Comparison of ENCODE assay signal across 8 cellular contexts in genomic region chr2:127415593-127416485, GRCh38.
A peak's percentile ranks its signal among the peaks of the same experiment; 100 is the strongest.
DNase-seq lines count a peak whose midpoint lies in the region; ATAC-seq and TF ChIP-seq lines count a peak whose summit lies in the region.

No MANE protein-coding gene starts in this region.

- peaks cover 38% of the 10 kb centered on the region for H3K27me3 Mint-ChIP-seq in nephron (ENCODE audit: low read depth)

- ATAC-seq in GM18508 (IDR thresholded peaks at IDR 0.05; ENCODE audit: insufficient read depth, unreplicated experiment) = peak; percentile 53
- peak; percentile 62 for ATAC-seq in HG02970 (IDR thresholded peaks at IDR 0.05; ENCODE audit: low FRiP score, unreplicated experiment)

- peaks cover 4% of the 10 kb centered on the region for H3K9me3 Mint-ChIP-seq in nephron

- no peak for TF ChIP-seq POLR2A in erythroblast (IDR thresholded peaks at IDR 0.05; ENCODE audit: low read length)

- H3K4me1 Mint-ChIP-seq in nephron = peaks cover 58% of the 10 kb centered on the region

- DNase-seq in NCI-H2227 (lab: John Stamatoyannopoulos, UW; ENCODE audit: unreplicated experiment) (peak; percentile 92), erythroblast (lab: John Stamatoyannopoulos, UW) (peak; percentile 70 to 83), HuH-7.5 (ENCODE audit: low spot score) (no peak)
- DNase-seq in activated CD8-positive, alpha-beta memory T cell treated with anti-CD3 and anti-CD28 coated beads, Interleukin-2, amount 50 U/mL, for 48 hours = peak; percentile 91
- DNase-seq in stimulated activated naive CD4-positive, alpha-beta T cell treated with Interleukin-2 at 50 U/mL for 16 hours (lab: John Stamatoyannopoulos, UW) = peak; percentile 76

- peak overlapping the region in 2 of 3 experiments; percentile 38 to 51 for H3K27ac Mint-ChIP-seq in nephron

- peak overlapping the region; percentile 42 to 79 (median 76) for H3K4me3 Mint-ChIP-seq in nephron

- peak; percentile 64 to 74 (median 69) for TF ChIP-seq CTCF in nephron (IDR thresholded peaks at IDR 0.05; ENCODE audit: unreplicated experiment in 3 of 3)

- H3K36me3 Mint-ChIP-seq in nephron (ENCODE audit: low read depth) = no peaks in the 10 kb centered on the region
